In the genomic region with DNA sequence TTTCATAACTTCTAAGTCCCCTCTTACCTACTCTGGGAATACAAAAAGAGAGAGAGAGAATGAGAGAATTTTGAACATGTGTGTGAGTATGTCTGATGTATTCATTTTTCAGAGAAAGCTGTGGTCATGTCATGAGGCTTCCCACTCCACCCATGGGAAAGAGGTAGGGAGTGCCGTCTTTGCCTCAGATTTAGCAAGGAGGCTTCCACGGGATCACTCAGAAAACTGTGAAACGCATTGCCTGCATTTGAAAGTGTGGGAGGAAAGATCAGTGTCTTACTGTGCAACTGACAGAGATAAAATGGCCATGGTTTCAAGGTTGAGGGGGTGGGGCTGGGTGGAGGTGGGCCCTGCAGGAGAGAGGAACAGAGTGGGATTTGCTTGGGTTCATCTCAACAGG, we compare ENCODE assay signal across 15 cellular contexts.
DNase-seq lines count a peak whose midpoint lies in the region; ATAC-seq and TF ChIP-seq lines count a peak whose summit lies in the region.
"Had no signal": no experiment of that assay in that cellular context is flagged by ENCODE, and none has a peak within 500 bp of the region (broad histone marks: within the 10 kb centered on the region; RNA-seq: fewer than 3 reads in every experiment).

No MANE protein-coding gene starts in this region.

- no peak overlapping the region for H3K4me3 Mint-ChIP-seq in mesothelial cell of epicardium
- no peak overlapping the region for H3K4me3 Mint-ChIP-seq in activated naive CD8-positive, alpha-beta T cell treated with anti-CD3 and anti-CD28 coated beads, Interleukin-2, amount 50 U/mL, for 24 hours
- H3K4me3 Mint-ChIP-seq: CD4-positive, alpha-beta memory T cell had no signal

- peaks cover 45% of the 10 kb centered on the region for H3K4me1 Mint-ChIP-seq in mesothelial cell of epicardium
- H3K4me1 Mint-ChIP-seq in activated naive CD8-positive, alpha-beta T cell treated with anti-CD3 and anti-CD28 coated beads, Interleukin-2, amount 50 U/mL, for 24 hours = no peaks in the 10 kb centered on the region
- H3K4me1 Mint-ChIP-seq: CD4-positive, alpha-beta memory T cell had no signal

- H3K36me3 Mint-ChIP-seq in mesothelial cell of epicardium = no peaks in the 10 kb centered on the region
- H3K36me3 Mint-ChIP-seq in activated naive CD8-positive, alpha-beta T cell treated with anti-CD3 and anti-CD28 coated beads, Interleukin-2, amount 50 U/mL, for 24 hours (ENCODE audit: low read depth) = no peaks in the 10 kb centered on the region
- H3K36me3 Mint-ChIP-seq: CD4-positive, alpha-beta memory T cell had no signal

- no peaks in the 10 kb centered on the region for H3K27me3 Mint-ChIP-seq in mesothelial cell of epicardium (ENCODE audit: low read depth)
- peaks cover 6% of the 10 kb centered on the region for H3K27me3 Mint-ChIP-seq in activated naive CD8-positive, alpha-beta T cell treated with anti-CD3 and anti-CD28 coated beads, Interleukin-2, amount 50 U/mL, for 24 hours

- DNase-seq in amniotic epithelial cell (ENCODE audit: low read depth) = peak; percentile 8
- DNase-seq in coronary artery (ENCODE audit: low spot score) = peak; percentile 33
- DNase-seq in mesothelial cell of epicardium (ENCODE audit: low spot score in 2 of 2, unreplicated experiment in 2 of 2) = no peak
- DNase-seq in NCI-H1105 treated with DMSO at 0.1 percent for 48 hours (lab: John Stamatoyannopoulos, UW) = no peak
- no peak for DNase-seq in activated naive CD8-positive, alpha-beta T cell treated with anti-CD3 and anti-CD28 coated beads, Interleukin-2, amount 50 U/mL, for 24 hours
- DNase-seq: C1 segment of cervical spinal cord; CD4-positive, alpha-beta memory T cell; COR-L47; DMS153; DND-41; GM23248; H7; HCEC 1CT had no signal

- no peak for ATAC-seq in HG02884 (IDR thresholded peaks at IDR 0.05; ENCODE audit: unreplicated experiment)
- no peak for ATAC-seq in activated naive CD8-positive, alpha-beta T cell treated with anti-CD3 and anti-CD28 coated beads, Interleukin-2, amount 50 U/mL, for 24 hours
- ATAC-seq: GM12878 had no signal

- peaks cover 4% of the 10 kb centered on the region for H3K9me3 Mint-ChIP-seq in mesothelial cell of epicardium
- H3K9me3 Mint-ChIP-seq in activated naive CD8-positive, alpha-beta T cell treated with anti-CD3 and anti-CD28 coated beads, Interleukin-2, amount 50 U/mL, for 24 hours = no peaks in the 10 kb centered on the region

- peak overlapping the region; percentile 15 for H3K27ac Mint-ChIP-seq in mesothelial cell of epicardium
- no peak overlapping the region for H3K27ac Mint-ChIP-seq in activated naive CD8-positive, alpha-beta T cell treated with anti-CD3 and anti-CD28 coated beads, Interleukin-2, amount 50 U/mL, for 24 hours
- H3K27ac Mint-ChIP-seq: CD4-positive, alpha-beta memory T cell had no signal

- H3K4me3 ChIP-seq in coronary artery = no peak overlapping the region
- H3K4me3 ChIP-seq: GM12878, GM23248 had no signal

- no peak for TF ChIP-seq CTCF in coronary artery (IDR thresholded peaks at IDR 0.05)
- TF ChIP-seq CTCF in mesothelial cell of epicardium (IDR thresholded peaks at IDR 0.05; ENCODE audit: unreplicated experiment) = no peak

- H3K27ac ChIP-seq in coronary artery = no peak overlapping the region
- H3K27ac ChIP-seq: GM23248 had no signal

Comparison
In these comparisons a context has a peak if more than half of its experiments do, and no peak if none do; other contexts are left out.
1. DNase-seq: peak in amniotic epithelial cell (single experiment) and coronary artery (single experiment); none in mesothelial cell of epicardium (0 of 2), NCI-H1105 treated with DMSO at 0.1 percent for 48 hours (single experiment) and activated naive CD8-positive, alpha-beta T cell treated with anti-CD3 and anti-CD28 coated beads, Interleukin-2, amount 50 U/mL, for 24 hours (single experiment).